In genomic region chr1:11352058-11352715, GRCh38 we compare ENCODE assay signal across 1 cellular context.
TF ChIP-seq lines count a peak whose summit lies in the region.

No MANE protein-coding gene starts in this region.

TF ChIP-seq in HepG2, 621 proteins besides CTCF, POLR2A, EP300 and RAD21 (continued from another document):
- TF ChIP-seq HNF4G (IDR thresholded peaks at IDR 0.05; ENCODE audit: borderline replicate concordance, low read depth, low read length) (no peak), HNF4G (CRISPR knock-in tag; IDR thresholded peaks at IDR 0.05; ENCODE audit: borderline replicate concordance, low read depth) (no peak), E2F2 (CRISPR knock-in tag; IDR thresholded peaks at IDR 0.05; ENCODE audit: borderline replicate concordance) (no peak), ARNTL (CRISPR knock-in tag; IDR thresholded peaks at IDR 0.05) (no peak), DR1 (CRISPR knock-in tag; IDR thresholded peaks at IDR 0.05) (no peak), CHD4 (IDR thresholded peaks at IDR 0.05; ENCODE audit: borderline replicate concordance, low read length) (no peak), HIC2 (CRISPR knock-in tag; IDR thresholded peaks at IDR 0.05; ENCODE audit: low read depth) (no peak), KDM5A (IDR thresholded peaks at IDR 0.05; ENCODE audit: borderline replicate concordance, low read length) (no peak), SIN3B (IDR thresholded peaks at IDR 0.05; ENCODE audit: low read length) (no peak), SAP130 (CRISPR knock-in tag; IDR thresholded peaks at IDR 0.05; ENCODE audit: low read depth) (no peak)
